8 cellular contexts compared by ENCODE assay signal in the genomic region with DNA sequence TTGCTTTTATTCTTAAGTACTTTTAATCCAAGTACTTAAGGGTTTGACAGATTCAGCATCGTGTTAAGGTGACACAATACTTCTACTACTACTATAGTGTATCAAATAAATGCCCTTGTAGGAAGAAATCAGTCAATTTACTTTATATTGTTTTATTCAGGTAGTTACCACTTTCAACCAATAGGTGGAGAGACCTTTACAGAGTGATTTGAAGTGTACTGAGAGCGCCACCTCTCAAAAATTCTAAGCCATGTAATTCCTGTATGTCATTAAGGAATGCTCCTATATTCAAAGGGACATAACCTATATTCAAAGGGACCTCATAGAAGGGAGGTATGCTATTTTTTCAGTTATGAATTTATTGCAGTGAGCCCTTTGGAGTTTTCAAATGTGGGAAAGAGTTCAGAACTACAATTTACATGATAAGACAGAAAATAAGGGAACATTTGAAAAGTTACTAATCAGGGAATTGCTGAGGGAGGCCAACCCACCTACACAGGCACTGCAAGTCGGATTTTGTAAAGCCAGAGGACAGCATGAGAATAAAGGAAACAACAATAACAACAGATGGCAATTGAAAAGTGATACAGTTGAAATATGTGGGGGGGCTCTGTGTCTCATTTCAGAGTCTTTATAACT.
DNase-seq lines count a peak whose midpoint lies in the region; ATAC-seq, FAIRE-seq and TF ChIP-seq lines count a peak whose summit lies in the region.

No MANE protein-coding gene starts in this region.

- no peak for FAIRE-seq in small intestine (lab: Jason Lieb, UNC)

- DNase-seq in AG09319 (ENCODE audit: extremely low read depth, low read depth) (no peak), NCI-H2171 (lab: John Stamatoyannopoulos, UW) (peak; percentile 24), mammary epithelial cell (peak; percentile 40), small intestine (peak; percentile 13), NCI-H187 treated with DMSO at 0.1 percent for 48 hours (lab: John Stamatoyannopoulos, UW) (no peak)
- no peak for DNase-seq in stimulated activated naive CD8-positive, alpha-beta T cell treated with anti-CD3 and anti-CD28 coated beads, Interleukin-15, amount 100 ng/mL, for 72 hours

- no peak overlapping the region for H3K27ac Mint-ChIP-seq in stimulated activated naive CD8-positive, alpha-beta T cell treated with anti-CD3 and anti-CD28 coated beads, Interleukin-15, amount 100 ng/mL, for 72 hours

- BruUV-seq in mammary epithelial cell (replicated peaks; lab: Mats Ljungman, UMichigan) = no TSS peak

- H3K4me2 ChIP-seq in mammary epithelial cell (ENCODE audit: insufficient read depth, low read depth, low read length) = no peak overlapping the region

- H3K79me2 ChIP-seq in mammary epithelial cell (ENCODE audit: insufficient read depth, low read length) = no peaks in the 10 kb centered on the region

- no peak overlapping the region for H3K4me3 Mint-ChIP-seq in stimulated activated naive CD8-positive, alpha-beta T cell treated with anti-CD3 and anti-CD28 coated beads, Interleukin-15, amount 100 ng/mL, for 72 hours

- 0% methylated on average over 3 of the region's 3 CpGs for WGBS in mammary epithelial cell (ENCODE audit: low coverage, missing lambda C conversion rate)
- WGBS in small intestine, 3 donors = 14 to 35% (median 19%) methylated on average over 3 of the region's 3 CpGs

- no peak overlapping the region for H3K4me3 ChIP-seq in mammary epithelial cell (replicated peaks in 1 of 3; ENCODE audit: insufficient read depth in 1 of 3, low read depth in 2 of 3, low read length in 3 of 3)
- H3K4me3 ChIP-seq in small intestine (ENCODE audit: low read depth in 1 of 2, low read length in 2 of 2) = no peak overlapping the region

- no peaks in the 10 kb centered on the region for H3K4me1 ChIP-seq in mammary epithelial cell (ENCODE audit: insufficient read depth, low read length)
- H3K4me1 ChIP-seq in small intestine (ENCODE audit: control insufficient read depth in 2 of 2, insufficient read depth in 1 of 2, low read depth in 1 of 2, low read length in 1 of 2) = no peaks in the 10 kb centered on the region

- no peaks in the 10 kb centered on the region for H3K9me3 Mint-ChIP-seq in stimulated activated naive CD8-positive, alpha-beta T cell treated with anti-CD3 and anti-CD28 coated beads, Interleukin-15, amount 100 ng/mL, for 72 hours

- intact Hi-C loops in mammary epithelial cell (cut with micrococcal nuclease) = loop anchor here (1.0 to 10.0 kb wide), 3 partner anchors 391 to 1024 kb away; no protein-coding TSS in a partner anchor

- no peak overlapping the region for H2AFZ ChIP-seq in mammary epithelial cell (ENCODE audit: low read depth, low read length)

- H3K27me3 Mint-ChIP-seq in stimulated activated naive CD8-positive, alpha-beta T cell treated with anti-CD3 and anti-CD28 coated beads, Interleukin-15, amount 100 ng/mL, for 72 hours = no peaks in the 10 kb centered on the region

- in situ Hi-C loops in mammary epithelial cell (cut with MboI; ENCODE audit: low sequenced_read_pairs in 2 of 2) = no loop called here

- CTCF ChIA-PET in mammary epithelial cell (lab: Charles Lee; ENCODE audit: low non-redundant PET) = no interaction called here

- H3K36me3 ChIP-seq in mammary epithelial cell (ENCODE audit: insufficient read depth, low read length) (no peaks in the 10 kb centered on the region), small intestine (ENCODE audit: control insufficient read depth in 2 of 2, insufficient read depth in 2 of 2, low read length in 2 of 2) (no peaks in the 10 kb centered on the region)

- TF ChIP-seq CTCF in AG09319 (IDR thresholded peaks at IDR 0.05; ENCODE audit: low read depth, low read length) (peak; percentile 49), mammary epithelial cell (conservative IDR thresholded peaks at IDR 0.05 in 1 of 2, IDR thresholded peaks at IDR 0.05 in 1 of 2; ENCODE audit: extremely low read depth in 1 of 2, insufficient read depth in 1 of 2, low read depth in 1 of 2, low read length in 2 of 2) (peak; percentile 79 to 83)

- no peaks in the 10 kb centered on the region for H3K27me3 ChIP-seq in mammary epithelial cell (ENCODE audit: insufficient read depth, low read length)
- H3K27me3 ChIP-seq in small intestine (ENCODE audit: control insufficient read depth in 2 of 2, insufficient read depth in 2 of 2, low read length in 2 of 2) = no peaks in the 10 kb centered on the region

- ATAC-seq in GM18868 (IDR thresholded peaks at IDR 0.05; ENCODE audit: unreplicated experiment) (peak; percentile 97), HG02981 (IDR thresholded peaks at IDR 0.05; ENCODE audit: unreplicated experiment) (peak; percentile 94)
- ATAC-seq in stimulated activated naive CD8-positive, alpha-beta T cell treated with anti-CD3 and anti-CD28 coated beads, Interleukin-15, amount 100 ng/mL, for 72 hours = no peak

- no peaks in the 10 kb centered on the region for H3K4me1 Mint-ChIP-seq in stimulated activated naive CD8-positive, alpha-beta T cell treated with anti-CD3 and anti-CD28 coated beads, Interleukin-15, amount 100 ng/mL, for 72 hours

- dilution Hi-C loops in mammary epithelial cell (cut with HindIII; ENCODE audit: low sequenced_read_pairs) = no loop called here

- H3K9ac ChIP-seq in mammary epithelial cell (ENCODE audit: insufficient read depth, low read length) = no peak overlapping the region

- H3K9me3 ChIP-seq in mammary epithelial cell (replicated peaks; ENCODE audit: insufficient read depth, low read length) (no peaks in the 10 kb centered on the region), small intestine (ENCODE audit: control insufficient read depth, low read depth) (no peaks in the 10 kb centered on the region)

- H3K27ac ChIP-seq in mammary epithelial cell (ENCODE audit: insufficient read depth, low read depth, low read length) (no peak overlapping the region), small intestine (ENCODE audit: low read depth in 1 of 2, low read length in 1 of 2) (no peak overlapping the region)

- H4K20me1 ChIP-seq in mammary epithelial cell (ENCODE audit: insufficient read depth, low read length) = no peaks in the 10 kb centered on the region

Comparison
In these comparisons a context has a peak if more than half of its experiments do, and no peak if none do; other contexts are left out.
1. DNase-seq: peak in NCI-H2171 (single experiment), mammary epithelial cell (single experiment) and small intestine (single experiment); none in AG09319 (single experiment), stimulated activated naive CD8-positive, alpha-beta T cell treated with anti-CD3 and anti-CD28 coated beads, Interleukin-15, amount 100 ng/mL, for 72 hours (0 of 2) and NCI-H187 treated with DMSO at 0.1 percent for 48 hours (single experiment).